Comparison of ENCODE assay signal across 3 cellular contexts in genomic region chr10:75999515-76000209, GRCh38.
"Had no signal": no experiment of that assay in that cellular context is flagged by ENCODE, and none has a peak within 500 bp of the region (broad histone marks: within the 10 kb centered on the region; RNA-seq: fewer than 3 reads in every experiment).

No MANE protein-coding gene starts in this region.

- H3K4me3 ChIP-seq: GM12878 had no signal

- DNase-seq: GDM1, GF-D8 had no signal
